26 cellular contexts compared by ENCODE assay signal in genomic region chr11:21893468-21893867, GRCh38.
"Had no signal": no experiment of that assay in that cellular context is flagged by ENCODE, and none has a peak within 500 bp of the region (broad histone marks: within the 10 kb centered on the region; RNA-seq: fewer than 3 reads in every experiment).

No MANE protein-coding gene starts in this region.

- H3K36me3 ChIP-seq: gastrocnemius medialis, neutrophil, right lobe of liver, thoracic aorta, tibial nerve, upper lobe of left lung had no signal

- H3K4me1 ChIP-seq: gastrocnemius medialis, parathyroid adenoma, right lobe of liver, upper lobe of left lung had no signal

- H3K27me3 Mint-ChIP-seq: dendritic cell treated with granulocyte-macrophage colony-stimulating factor and Interleukin-4, amounts not matched to agents 40 ng/mL and 50 ng/mL, for 4 days; memory B cell; progenitor cell of endocrine pancreas; stimulated activated naive B cell treated with anti-CD40 and anti-IgM and Interleukin-4, amounts not matched to agents 10 μg/mL and 1 μg/mL and 100 μg/mL, for 72 hours; stimulated activated naive CD8-positive, alpha-beta T cell treated with anti-CD3 and anti-CD28 coated beads, Interleukin-15, Interleukin-2, amounts not matched to agents 100 ng/mL and 50 ng/mL, for 24 hours had no signal

- H3K27me3 ChIP-seq: gastrocnemius medialis, neutrophil, right lobe of liver, tibial nerve, upper lobe of left lung had no signal

- H3K27ac ChIP-seq: epithelial cell of prostate, gastrocnemius medialis, neutrophil, parathyroid adenoma, right lobe of liver, thoracic aorta, tibial nerve, upper lobe of left lung had no signal

- H2AFZ ChIP-seq: parathyroid adenoma had no signal

- H3K36me3 Mint-ChIP-seq: memory B cell; natural killer cell; stimulated activated naive B cell treated with anti-CD40 and anti-IgM and Interleukin-4, amounts not matched to agents 10 μg/mL and 1 μg/mL and 100 μg/mL, for 72 hours had no signal

- DNase-seq: effector CD8-positive, alpha-beta T cell; endodermal cell; foreskin fibroblast; gastrocnemius medialis; head of caudate nucleus; kidney; natural killer cell; right lobe of liver; small intestine; stimulated activated CD4-positive, alpha-beta T cell treated with anti-CD3 and anti-CD28 coated beads, Interleukin-15, amount 100 ng/mL, for 24 hours; stimulated activated CD4-positive, alpha-beta T cell treated with anti-CD3 and anti-CD28 coated beads, Interleukin-2, amount 100 ng/mL, for 48 hours; stimulated activated naive B cell treated with anti-CD40 and anti-IgM and Interleukin-4, amounts not matched to agents 10 μg/mL and 1 μg/mL and 100 μg/mL, for 72 hours; upper lobe of left lung had no signal

- H3K27ac Mint-ChIP-seq: dendritic cell treated with granulocyte-macrophage colony-stimulating factor and Interleukin-4, amounts not matched to agents 40 ng/mL and 50 ng/mL, for 4 days; endodermal cell; memory B cell; natural killer cell; progenitor cell of endocrine pancreas; stimulated activated naive B cell treated with anti-CD40 and anti-IgM and Interleukin-4, amounts not matched to agents 10 μg/mL and 1 μg/mL and 100 μg/mL, for 72 hours; stimulated activated naive CD8-positive, alpha-beta T cell treated with anti-CD3 and anti-CD28 coated beads, Interleukin-15, Interleukin-2, amounts not matched to agents 100 ng/mL and 50 ng/mL, for 24 hours had no signal

- H3K4me3 ChIP-seq: gastrocnemius medialis, lung, right lobe of liver, thoracic aorta, tibial nerve, upper lobe of left lung had no signal

- H3K9me3 Mint-ChIP-seq: dendritic cell treated with granulocyte-macrophage colony-stimulating factor and Interleukin-4, amounts not matched to agents 40 ng/mL and 50 ng/mL, for 4 days; endodermal cell; neural crest cell had no signal

- H3K79me2 ChIP-seq: parathyroid adenoma had no signal

- H3K4me3 Mint-ChIP-seq: dendritic cell treated with granulocyte-macrophage colony-stimulating factor and Interleukin-4, amounts not matched to agents 40 ng/mL and 50 ng/mL, for 4 days; endodermal cell; memory B cell; natural killer cell; neural crest cell; stimulated activated naive B cell treated with anti-CD40 and anti-IgM and Interleukin-4, amounts not matched to agents 10 μg/mL and 1 μg/mL and 100 μg/mL, for 72 hours; stimulated activated naive CD8-positive, alpha-beta T cell treated with anti-CD3 and anti-CD28 coated beads, Interleukin-15, Interleukin-2, amounts not matched to agents 100 ng/mL and 50 ng/mL, for 24 hours had no signal

- ATAC-seq: esophagus mucosa; gastrocnemius medialis; left lobe of liver; natural killer cell; right lobe of liver; stimulated activated naive B cell treated with anti-CD40 and anti-IgM and Interleukin-4, amounts not matched to agents 10 μg/mL and 1 μg/mL and 100 μg/mL, for 72 hours had no signal

- H3K4me1 Mint-ChIP-seq: endodermal cell; memory B cell; natural killer cell; neural crest cell; stimulated activated naive B cell treated with anti-CD40 and anti-IgM and Interleukin-4, amounts not matched to agents 10 μg/mL and 1 μg/mL and 100 μg/mL, for 72 hours had no signal

- H3K9ac ChIP-seq: parathyroid adenoma had no signal

- H3K9me3 ChIP-seq: gastrocnemius medialis, neutrophil, right lobe of liver, thoracic aorta, tibial nerve, upper lobe of left lung had no signal
